In the genomic region with DNA sequence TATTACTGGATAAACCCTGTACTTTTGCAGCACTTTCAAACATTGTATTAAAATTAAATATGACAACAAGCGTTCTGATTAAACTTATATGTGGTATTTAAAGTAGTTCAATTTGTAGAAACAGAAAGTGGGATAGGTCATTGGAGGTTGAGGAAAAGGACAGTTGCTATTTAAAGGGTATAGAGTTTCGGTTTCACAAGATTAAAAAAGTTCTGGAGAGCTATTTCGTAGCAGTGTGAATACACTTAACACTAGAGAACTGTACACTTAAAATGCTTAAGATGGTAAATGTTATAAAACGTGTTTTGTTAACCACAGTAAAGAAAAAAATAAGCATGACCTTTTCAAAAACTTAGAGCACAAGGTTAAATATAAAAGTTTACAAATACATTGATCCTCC, we compare ENCODE assay signal across 28 cellular contexts.
"Had no signal": no experiment of that assay in that cellular context is flagged by ENCODE, and none has a peak within 500 bp of the region (broad histone marks: within the 10 kb centered on the region; RNA-seq: fewer than 3 reads in every experiment).

No MANE protein-coding gene starts in this region.

- H3K9me3 ChIP-seq: body of pancreas, breast epithelium, MG63, Peyer's patch, SJCRH30 had no signal

- H3K27me3 ChIP-seq: body of pancreas, breast epithelium, MG63, Peyer's patch, SJCRH30 had no signal

- DNase-seq: activated CD4-positive, alpha-beta T cell treated with anti-CD3 and anti-CD28 coated beads, Interleukin-2, amount 10 ng/mL, durations not matched to agents 24 days and 14 days; activated CD4-positive, alpha-beta T cell treated with anti-CD3 and anti-CD28 coated beads, Interleukin-2, amount 50 U/mL, for 48 hours; activated CD8-positive, alpha-beta T cell treated with anti-CD3 and anti-CD28 coated beads, Interleukin-2, amount 10 ng/mL, durations not matched to agents 7 days and 5 days; activated gamma-delta T cell; activated naive CD4-positive, alpha-beta T cell treated with Interleukin-2 at 50 U/mL for 16 hours; activated naive CD8-positive, alpha-beta T cell treated with anti-CD3 and anti-CD28 coated beads, Interleukin-2, amount 10 ng/mL, durations not matched to agents 7 days and 5 days; activated T-cell treated with anti-CD3 and anti-CD28 coated beads, Interleukin-2, amount 50 U/mL, for 24 hours; body of pancreas; Kasumi-1; KBM-7; MG63; MV-4-11; NCI-H1092; NCI-H1436 treated with DMSO at 0.1 percent for 48 hours; NCI-H1694 treated with DMSO at 0.1 percent for 48 hours; NCI-H2029; NCI-H2107; NCI-H2171; NCI-H510A; NCI-H526; NCI-H748 treated with DMSO at 0.1 percent for 48 hours; Peyer's patch; SHP77; SJCRH30; T1000 had no signal

- H3K36me3 ChIP-seq: breast epithelium, MG63, Peyer's patch, SJCRH30 had no signal

- H3K4me3 ChIP-seq: body of pancreas, breast epithelium, MG63, Peyer's patch, SJCRH30, SK-N-MC had no signal

- ATAC-seq: activated CD8-positive, alpha-beta T cell treated with anti-CD3 and anti-CD28 coated beads, Interleukin-2, amount 10 ng/mL, durations not matched to agents 7 days and 5 days; body of pancreas had no signal

- H3K4me1 ChIP-seq: body of pancreas, breast epithelium, Peyer's patch had no signal

- H3K27ac ChIP-seq: body of pancreas, breast epithelium, Peyer's patch, RWPE1, SJCRH30, SK-N-MC had no signal
